Comparison of ENCODE assay signal across 1 cellular context in the genomic region with DNA sequence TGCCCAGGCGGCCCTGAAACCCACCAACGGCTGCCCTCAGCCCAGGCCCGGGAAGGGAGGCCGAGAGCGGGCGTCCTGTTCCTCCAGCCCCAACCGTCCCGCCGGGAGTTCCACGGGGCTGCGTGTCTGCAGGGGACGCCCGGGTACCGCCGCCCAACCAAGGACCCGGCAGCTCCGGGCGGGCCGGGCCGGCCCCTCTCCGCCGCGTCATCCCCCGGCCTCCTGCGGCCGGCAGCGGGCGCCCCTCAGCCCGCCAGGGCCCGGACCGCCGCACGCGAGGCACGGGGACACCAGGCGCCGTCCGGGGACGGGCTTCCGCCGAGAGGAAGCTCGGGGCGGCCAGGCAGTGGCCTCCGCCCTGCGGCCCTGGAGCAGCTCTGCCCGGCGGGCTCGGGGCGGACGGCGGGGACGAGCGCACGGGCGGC.
TF ChIP-seq lines count a peak whose summit lies in the region.

No MANE protein-coding gene starts in this region.

TF ChIP-seq in HCT116, 20 proteins besides CTCF, POLR2A, EP300 and RAD21:
- TF ChIP-seq ZFX (IDR thresholded peaks at IDR 0.05) = peak; percentile 93
- TF ChIP-seq, protein P1, sequence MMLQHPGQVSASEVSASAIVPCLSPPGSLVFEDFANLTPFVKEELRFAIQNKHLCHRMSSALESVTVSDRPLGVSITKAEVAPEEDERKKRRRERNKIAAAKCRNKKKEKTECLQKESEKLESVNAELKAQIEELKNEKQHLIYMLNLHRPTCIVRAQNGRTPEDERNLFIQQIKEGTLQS (IDR thresholded peaks at IDR 0.05) = no peak
